Comparison of ENCODE assay signal across 8 cellular contexts in genomic region chr4:101205878-101206277, GRCh38.
DNase-seq lines count a peak whose midpoint lies in the region; ATAC-seq and TF ChIP-seq lines count a peak whose summit lies in the region.

No MANE protein-coding gene starts in this region.

- no peaks in the 10 kb centered on the region for H3K9me3 ChIP-seq in mesenchymal stem cell (ENCODE audit: control insufficient read depth, low read length)
- H3K9me3 ChIP-seq in thyroid gland, result no peaks in the 10 kb centered on the region

- H4K91ac ChIP-seq in mesenchymal stem cell (ENCODE audit: low read length), result no peak overlapping the region

- peak overlapping the region; percentile 43 for H3K27ac ChIP-seq in mesenchymal stem cell (ENCODE audit: low read length, poor library complexity, severe bottlenecking)
- no peak overlapping the region for H3K27ac ChIP-seq in thyroid gland

- H3K18ac ChIP-seq in mesenchymal stem cell (ENCODE audit: low read depth in 1 of 2, low read length in 2 of 2), result no peak overlapping the region

- no peak for TF ChIP-seq POLR2A in thyroid gland (IDR thresholded peaks at IDR 0.05)

- H4K8ac ChIP-seq in mesenchymal stem cell (ENCODE audit: low read length), result no peak overlapping the region

- H3K4me2 ChIP-seq in mesenchymal stem cell (ENCODE audit: low read length, poor library complexity, severe bottlenecking), result no peak overlapping the region

- no peak overlapping the region for H3K14ac ChIP-seq in mesenchymal stem cell (ENCODE audit: low read length in 2 of 2)

- H3K27me3 ChIP-seq in mesenchymal stem cell (ENCODE audit: control insufficient read depth in 1 of 2, insufficient read depth in 1 of 2, low read length in 2 of 2) (no peaks in the 10 kb centered on the region), thyroid gland (no peaks in the 10 kb centered on the region)

- H3K4me1 ChIP-seq in mesenchymal stem cell (ENCODE audit: control insufficient read depth, insufficient read depth, low read depth, low read length) (peaks cover 2% of the 10 kb centered on the region), thyroid gland (peaks cover 0 to 3% of the 10 kb centered on the region in 2 donors)

- intact Hi-C loops in thyroid gland (cut with DNase I), result no loop called here

- no peak overlapping the region for H2BK120ac ChIP-seq in mesenchymal stem cell (ENCODE audit: low read depth, low read length)

- no peak overlapping the region for H2BK5ac ChIP-seq in mesenchymal stem cell (ENCODE audit: low read depth, low read length, poor library complexity, severe bottlenecking)

- no peak overlapping the region for H3K23ac ChIP-seq in mesenchymal stem cell (ENCODE audit: low read length in 2 of 2)

- ATAC-seq in GM19463 (IDR thresholded peaks at IDR 0.05; ENCODE audit: unreplicated experiment), result peak; percentile 99
- ATAC-seq in HG03520 (IDR thresholded peaks at IDR 0.05; ENCODE audit: unreplicated experiment), result peak; percentile 83

- H3K4me3 ChIP-seq in AG10803 (ENCODE audit: low read length) (no peak overlapping the region), mesenchymal stem cell (ENCODE audit: insufficient read depth in 1 of 2, low read depth in 1 of 2, low read length in 2 of 2) (no peak overlapping the region), thyroid gland (replicated peaks in 1 of 3) (no peak overlapping the region)

- H2AFZ ChIP-seq in mesenchymal stem cell (ENCODE audit: low read depth, low read length), result no peak overlapping the region

- H2AK5ac ChIP-seq in mesenchymal stem cell (ENCODE audit: low read length, severe bottlenecking), result no peak overlapping the region

- H3K4ac ChIP-seq in mesenchymal stem cell (ENCODE audit: low read depth in 1 of 2, low read length in 2 of 2), result no peak overlapping the region

- H3K79me1 ChIP-seq in mesenchymal stem cell (replicated peaks; ENCODE audit: low read length, poor library complexity, severe bottlenecking), result peaks cover 13% of the 10 kb centered on the region

- WGBS in mesenchymal stem cell, result 52% methylated on average over 3 of the region's 3 CpGs
- 78 to 81% methylated on average over 3 of the region's 3 CpGs for WGBS in thyroid gland, 2 donors

- H2BK12ac ChIP-seq in mesenchymal stem cell (ENCODE audit: low read length in 2 of 2), result no peak overlapping the region

- DNase-seq in AG10803 (ENCODE audit: low read depth) (peak; percentile 38), activated T-cell treated with anti-CD3 and anti-CD28 coated beads for 4 hours (peak; percentile 14), mesenchymal stem cell (peak; percentile 49), thyroid gland (no peak), midbrain (lab: John Stamatoyannopoulos, UW) (no peak)
- DNase-seq in effector CD8-positive, alpha-beta T cell (lab: John Stamatoyannopoulos, UW), result no peak

- H2BK15ac ChIP-seq in mesenchymal stem cell (ENCODE audit: low read depth, poor library complexity, severe bottlenecking), result no peak overlapping the region

- H3K36me3 ChIP-seq in mesenchymal stem cell (ENCODE audit: control insufficient read depth in 1 of 2, insufficient read depth in 2 of 2, low read depth in 1 of 2, low read length in 2 of 2) (no peaks in the 10 kb centered on the region), thyroid gland (no peaks in the 10 kb centered on the region)

- H3K9ac ChIP-seq in mesenchymal stem cell (ENCODE audit: low read length), result no peak overlapping the region

- TF ChIP-seq CTCF in AG10803 (conservative IDR thresholded peaks at IDR 0.05; ENCODE audit: low read length) (no peak), thyroid gland (IDR thresholded peaks at IDR 0.05) (no peak)

Comparison
In these comparisons a context has a peak if more than half of its experiments do, and no peak if none do; other contexts are left out.
1. DNase-seq: peak in AG10803 (single experiment), activated T-cell treated with anti-CD3 and anti-CD28 coated beads for 4 hours (single experiment) and mesenchymal stem cell (single experiment); none in thyroid gland (0 of 2), midbrain (single experiment) and effector CD8-positive, alpha-beta T cell (single experiment).